20 cellular contexts compared by ENCODE assay signal in genomic region chr7:84044834-84045233, GRCh38.
DNase-seq lines count a peak whose midpoint lies in the region; ATAC-seq, FAIRE-seq and TF ChIP-seq lines count a peak whose summit lies in the region.
"Had no signal": no experiment of that assay in that cellular context is flagged by ENCODE, and none has a peak within 500 bp of the region (broad histone marks: within the 10 kb centered on the region; RNA-seq: fewer than 3 reads in every experiment).

No MANE protein-coding gene starts in this region.

- H3K23ac ChIP-seq in trophoblast cell (ENCODE audit: low read length): no peak overlapping the region

- no peak overlapping the region for H4K8ac ChIP-seq in trophoblast cell (ENCODE audit: low read depth, low read length)

- TF ChIP-seq CTCF in Caco-2 (IDR thresholded peaks at IDR 0.05; ENCODE audit: insufficient read depth in 1 of 2, low read depth in 1 of 2, low read length in 1 of 2, severe bottlenecking in 1 of 2, unreplicated experiment in 1 of 2) (no peak), PC-9 (conservative IDR thresholded peaks at IDR 0.05) (no peak), bronchial epithelial cell (IDR thresholded peaks at IDR 0.05; ENCODE audit: insufficient read depth, low read length, severe bottlenecking) (no peak), progenitor cell of endocrine pancreas (IDR thresholded peaks at IDR 0.05; ENCODE audit: unreplicated experiment) (no peak)

- H3K4me3 ChIP-seq in Caco-2 (ENCODE audit: low read depth, low read length) (no peak overlapping the region), PC-9 (no peak overlapping the region), bronchial epithelial cell (ENCODE audit: low read depth, low read length) (no peak overlapping the region), trophoblast cell (ENCODE audit: low read depth, low read length) (no peak overlapping the region)
- H3K4me3 ChIP-seq: GM12878, K562 had no signal

- no peaks in the 10 kb centered on the region for H3K79me2 ChIP-seq in PC-9 (ENCODE audit: low read depth)
- no peaks in the 10 kb centered on the region for H3K79me2 ChIP-seq in trophoblast cell (ENCODE audit: control insufficient read depth, insufficient read depth, low read length, poor library complexity)

- H2BK5ac ChIP-seq in trophoblast cell (ENCODE audit: low read depth, low read length, poor library complexity): no peak overlapping the region

- DNase-seq in Caco-2 (no peak), PC-9 (no peak), bronchial epithelial cell (ENCODE audit: low read depth) (no peak), trophoblast cell (no peak), progenitor cell of endocrine pancreas (ENCODE audit: low spot score, unreplicated experiment) (no peak), sciatic nerve (ENCODE audit: low spot score) (no peak)
- DNase-seq: ACHN; BE2C; C1 segment of cervical spinal cord; CD4-positive, CD25-positive, alpha-beta regulatory T cell; DMS53; DND-41; EL; GOT3; H7; HFFc6 had no signal

- peaks cover 2% of the 10 kb centered on the region for H3K36me3 ChIP-seq in Caco-2 (ENCODE audit: control insufficient read depth, insufficient read depth, low read length)
- no peaks in the 10 kb centered on the region for H3K36me3 ChIP-seq in PC-9 (ENCODE audit: low read depth)
- no peaks in the 10 kb centered on the region for H3K36me3 ChIP-seq in bronchial epithelial cell (ENCODE audit: control insufficient read depth, insufficient read depth, low read length)
- H3K36me3 ChIP-seq in trophoblast cell (ENCODE audit: control insufficient read depth in 1 of 2, insufficient read depth in 2 of 2, low read length in 2 of 2): no peaks in the 10 kb centered on the region
- H3K36me3 ChIP-seq: BE2C had no signal

- peak overlapping the region; percentile 49 for H2BK12ac ChIP-seq in trophoblast cell (ENCODE audit: low read length)

- BruUV-seq in Caco-2 (replicated peaks; lab: Mats Ljungman, UMichigan) (no TSS peak), PC-9 (replicated peaks; lab: Mats Ljungman, UMichigan) (no TSS peak)

- peaks cover 8% of the 10 kb centered on the region; the same call in 1 of the 2 replicates for H3F3A ChIP-seq in PC-9 (ENCODE audit: insufficient read depth, low read depth)

- H3K79me1 ChIP-seq in trophoblast cell (ENCODE audit: low read length): peaks cover 1% of the 10 kb centered on the region

- no peak overlapping the region for H3K14ac ChIP-seq in trophoblast cell (ENCODE audit: low read length)

- H3K9ac ChIP-seq in trophoblast cell (ENCODE audit: low read length): no peak overlapping the region

- no peaks in the 10 kb centered on the region for H3K9me2 ChIP-seq in PC-9 (ENCODE audit: insufficient read depth)

- FAIRE-seq in bronchial epithelial cell (lab: Jason Lieb, UNC): peak; percentile 50
- FAIRE-seq: GM12878, K562 had no signal

- no peak overlapping the region for H3K4me2 ChIP-seq in PC-9
- no peak overlapping the region for H3K4me2 ChIP-seq in trophoblast cell (ENCODE audit: low read length)

- WGBS in trophoblast cell (ENCODE audit: extremely low coverage, insufficient coverage, insufficient read length): no CpG with 5 or more reads among the region's 2 CpGs

- no peak overlapping the region for H2BK120ac ChIP-seq in trophoblast cell (ENCODE audit: insufficient read depth, low read length, poor library complexity)

- H2AK5ac ChIP-seq in trophoblast cell (ENCODE audit: low read length): no peak overlapping the region

- ATAC-seq in sciatic nerve (no peak), HG02588 (IDR thresholded peaks at IDR 0.05; ENCODE audit: unreplicated experiment) (no peak)
- ATAC-seq: GM12878, HCT116, K562 had no signal

- no peaks in the 10 kb centered on the region for H3K27me3 ChIP-seq in Caco-2 (replicated peaks; ENCODE audit: control insufficient read depth, insufficient read depth, low read length)
- H3K27me3 ChIP-seq in PC-9 (ENCODE audit: insufficient read depth, low read depth): no peaks in the 10 kb centered on the region
- no peaks in the 10 kb centered on the region for H3K27me3 ChIP-seq in bronchial epithelial cell (ENCODE audit: control insufficient read depth, insufficient read depth, low read length)
- no peaks in the 10 kb centered on the region for H3K27me3 ChIP-seq in trophoblast cell (ENCODE audit: insufficient read depth, low read length)
- H3K27me3 ChIP-seq: BE2C had no signal

- H3K9me3 ChIP-seq in Caco-2 (no peaks in the 10 kb centered on the region), PC-9 (ENCODE audit: insufficient read depth, low read depth) (peaks cover 19% of the 10 kb centered on the region), trophoblast cell (ENCODE audit: insufficient read depth, low read depth, low read length) (no peaks in the 10 kb centered on the region)
- H3K9me3 ChIP-seq: BE2C had no signal

- H3K4me1 Mint-ChIP-seq in Caco-2 (ENCODE audit: low read depth, unreplicated experiment) (peaks cover 42% of the 10 kb centered on the region), progenitor cell of endocrine pancreas (ENCODE audit: low read depth) (peaks cover 21% of the 10 kb centered on the region)

- H2AFZ ChIP-seq in PC-9 (peak overlapping the region; percentile 33; the same call in 1 of the 2 replicates), trophoblast cell (ENCODE audit: insufficient read depth, low read length, poor library complexity) (no peak overlapping the region)

- CTCF ChIA-PET in Caco-2 (lab: Charles Lee): no interaction called here
- CTCF ChIA-PET in PC-9 (lab: Charles Lee): no interaction called here

- peak overlapping the region; percentile 58 for H3K27ac Mint-ChIP-seq in Caco-2 (ENCODE audit: unreplicated experiment)
- H3K27ac Mint-ChIP-seq in progenitor cell of endocrine pancreas: no peak overlapping the region
- H3K27ac Mint-ChIP-seq: CD4-positive, CD25-positive, alpha-beta regulatory T cell; HFFc6 had no signal

- intact Hi-C loops in Caco-2 (cut with micrococcal nuclease; ENCODE audit: unreplicated experiment): loop anchor here (1.0 kb wide), 1 partner anchor 20 kb away; no protein-coding TSS in a partner anchor
- intact Hi-C loops in PC-9 (cut with micrococcal nuclease; ENCODE audit: unreplicated experiment): no loop called here
- intact Hi-C loops in sciatic nerve (cut with DNase I): no loop called here

- no peak overlapping the region for H3K4me3 Mint-ChIP-seq in Caco-2 (ENCODE audit: unreplicated experiment)
- no peak overlapping the region for H3K4me3 Mint-ChIP-seq in progenitor cell of endocrine pancreas (ENCODE audit: low read depth)
- H3K4me3 Mint-ChIP-seq: CD4-positive, CD25-positive, alpha-beta regulatory T cell; HFFc6 had no signal

- H4K20me1 ChIP-seq in PC-9 (ENCODE audit: insufficient read depth): no peaks in the 10 kb centered on the region

- no peak overlapping the region for H3K18ac ChIP-seq in trophoblast cell (ENCODE audit: low read length)

- H3K27me3 Mint-ChIP-seq in Caco-2 (ENCODE audit: insufficient read depth, unreplicated experiment) (no peaks in the 10 kb centered on the region), progenitor cell of endocrine pancreas (no peaks in the 10 kb centered on the region)
- H3K27me3 Mint-ChIP-seq: CD4-positive, CD25-positive, alpha-beta regulatory T cell had no signal

- POLR2A ChIA-PET in Caco-2 (lab: Charles Lee) (no interaction called here), PC-9 (lab: Charles Lee; ENCODE audit: unreplicated experiment) (no interaction called here)

- no peak overlapping the region for H3K4ac ChIP-seq in trophoblast cell (ENCODE audit: low read depth, low read length)

- H3K4me1 ChIP-seq in Caco-2 (peaks cover 76% of the 10 kb centered on the region), PC-9 (replicated peaks; ENCODE audit: insufficient read depth) (peaks cover 19% of the 10 kb centered on the region), trophoblast cell (ENCODE audit: control insufficient read depth in 1 of 2, insufficient read depth in 2 of 2, low read length in 2 of 2) (peaks cover 0 to 2% of the 10 kb centered on the region in 2 experiments)

- H4K91ac ChIP-seq in trophoblast cell (ENCODE audit: low read depth, low read length): no peak overlapping the region

- peaks cover 45% of the 10 kb centered on the region for H3K36me3 Mint-ChIP-seq in Caco-2 (ENCODE audit: insufficient read depth, unreplicated experiment)
- H3K36me3 Mint-ChIP-seq in progenitor cell of endocrine pancreas (ENCODE audit: insufficient read depth): peaks cover 3% of the 10 kb centered on the region
- H3K36me3 Mint-ChIP-seq: CD4-positive, CD25-positive, alpha-beta regulatory T cell had no signal

- no peaks in the 10 kb centered on the region for H3K9me3 Mint-ChIP-seq in Caco-2 (ENCODE audit: unreplicated experiment)
- no peaks in the 10 kb centered on the region for H3K9me3 Mint-ChIP-seq in progenitor cell of endocrine pancreas (ENCODE audit: low read depth)
- H3K9me3 Mint-ChIP-seq: HFFc6 had no signal

- H4K12ac ChIP-seq in trophoblast cell (ENCODE audit: low read depth, low read length): no peak overlapping the region

- H3K27ac ChIP-seq in PC-9: no peak overlapping the region
- H3K27ac ChIP-seq in trophoblast cell (ENCODE audit: low read depth, low read length): no peak overlapping the region
